1 cellular context compared by ENCODE assay signal in the genomic region with DNA sequence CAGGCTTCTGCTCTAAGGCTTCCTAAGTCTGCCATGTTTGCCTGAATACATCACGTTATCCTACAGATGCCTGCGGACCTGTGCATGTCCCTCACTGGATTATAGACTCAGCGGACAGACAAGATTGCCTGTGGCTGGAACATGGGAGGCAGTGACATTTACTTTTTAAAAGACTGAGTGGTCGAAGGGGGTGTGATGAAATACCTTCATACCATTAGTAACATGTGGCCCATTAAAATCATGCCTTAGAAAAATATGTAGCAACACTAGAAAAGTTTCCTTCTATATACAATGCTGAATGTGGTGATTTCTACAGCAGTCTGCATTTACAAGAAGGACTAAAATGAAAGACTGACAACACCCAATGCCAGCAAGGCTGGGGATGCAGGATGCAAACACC.
TF ChIP-seq lines count a peak whose summit lies in the region.

No MANE protein-coding gene starts in this region.

TF ChIP-seq in HepG2, 621 proteins besides CTCF, POLR2A, EP300 and RAD21 (continued from another document):
- TF ChIP-seq, protein P1, sequence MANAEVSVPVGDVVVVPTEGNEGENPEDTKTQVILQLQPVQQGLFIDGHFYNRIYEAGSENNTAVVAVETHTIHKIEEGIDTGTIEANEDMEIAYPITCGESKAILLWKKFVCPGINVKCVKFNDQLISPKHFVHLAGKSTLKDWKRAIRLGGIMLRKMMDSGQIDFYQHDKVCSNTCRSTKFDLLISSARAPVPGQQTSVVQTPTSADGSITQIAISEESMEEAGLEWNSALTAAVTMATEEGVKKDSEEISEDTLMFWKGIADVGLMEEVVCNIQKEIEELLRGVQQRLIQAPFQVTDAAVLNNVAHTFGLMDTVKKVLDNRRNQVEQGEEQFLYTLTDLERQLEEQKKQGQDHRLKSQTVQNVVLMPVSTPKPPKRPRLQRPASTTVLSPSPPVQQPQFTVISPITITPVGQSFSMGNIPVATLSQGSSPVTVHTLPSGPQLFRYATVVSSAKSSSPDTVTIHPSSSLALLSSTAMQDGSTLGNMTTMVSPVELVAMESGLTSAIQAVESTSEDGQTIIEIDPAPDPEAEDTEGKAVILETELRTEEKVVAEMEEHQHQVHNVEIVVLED (CRISPR knock-in tag; IDR thresholded peaks at IDR 0.05; ENCODE audit: borderline replicate concordance): no peak
